Comparison of ENCODE assay signal across 10 cellular contexts in the genomic region with DNA sequence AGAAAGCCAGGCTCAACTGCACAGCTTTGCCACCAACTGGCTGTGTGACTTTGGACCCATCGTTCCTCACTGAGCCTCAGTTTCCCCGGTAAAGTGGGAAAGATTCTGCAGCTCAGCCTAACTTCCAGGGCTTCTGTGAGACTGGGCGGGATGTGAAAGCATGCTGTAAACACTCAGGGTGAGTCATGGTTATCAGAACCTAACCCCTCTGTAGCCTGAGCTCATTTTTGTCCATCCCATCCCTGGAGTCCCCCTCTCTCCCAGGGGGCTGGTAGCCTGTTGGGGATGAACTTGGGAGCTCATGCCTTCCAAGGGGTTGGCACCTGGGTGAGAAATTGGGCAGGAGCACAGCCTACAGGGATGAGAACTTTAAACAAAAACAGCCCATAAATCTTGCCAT. TPM values are rescaled to one million over a fixed set of nuclear protein-coding genes. Genes with fewer than 3 reads are reported as not detected.
DNase-seq lines count a peak whose midpoint lies in the region; ATAC-seq, FAIRE-seq and TF ChIP-seq lines count a peak whose summit lies in the region.
"Had no signal": no experiment of that assay in that cellular context is flagged by ENCODE, and none has a peak within 500 bp of the region (broad histone marks: within the 10 kb centered on the region; RNA-seq: fewer than 3 reads in every experiment).

No MANE protein-coding gene starts in this region.

- H3K36me3 ChIP-seq in left ventricle myocardium inferior: no peaks in the 10 kb centered on the region
- no peaks in the 10 kb centered on the region for H3K36me3 ChIP-seq in mesenchymal stem cell (ENCODE audit: control insufficient read depth in 1 of 2, insufficient read depth in 2 of 2, low read depth in 1 of 2, low read length in 2 of 2)
- H3K36me3 ChIP-seq in uterus: no peaks in the 10 kb centered on the region
- no peaks in the 10 kb centered on the region for H3K36me3 ChIP-seq in small intestine (ENCODE audit: control insufficient read depth in 2 of 2, insufficient read depth in 2 of 2, low read length in 2 of 2)

- no peaks in the 10 kb centered on the region for H3K27me3 Mint-ChIP-seq in activated naive CD8-positive, alpha-beta T cell treated with anti-CD3 and anti-CD28 coated beads, Interleukin-2, amount 10 ng/mL, durations not matched to agents 7 days and 5 days

- H3K4me3 ChIP-seq in left ventricle myocardium inferior: peak overlapping the region; percentile 88
- H3K4me3 ChIP-seq in mesenchymal stem cell (ENCODE audit: insufficient read depth in 1 of 2, low read depth in 1 of 2, low read length in 2 of 2): no peak overlapping the region
- H3K4me3 ChIP-seq in uterus: peak overlapping the region in 1 of 2 donors; percentile 3
- no peak overlapping the region for H3K4me3 ChIP-seq in small intestine (ENCODE audit: low read depth in 1 of 2, low read length in 2 of 2)

- H4K91ac ChIP-seq in mesenchymal stem cell (ENCODE audit: low read length): no peak overlapping the region

- H3K4me1 ChIP-seq in left ventricle myocardium inferior (peaks cover 83% of the 10 kb centered on the region), mesenchymal stem cell (ENCODE audit: control insufficient read depth, insufficient read depth, low read depth, low read length) (peaks cover 3% of the 10 kb centered on the region), uterus (no peaks in the 10 kb centered on the region), small intestine (ENCODE audit: control insufficient read depth in 2 of 2, insufficient read depth in 1 of 2, low read depth in 1 of 2, low read length in 1 of 2) (peaks cover 0 to 8% of the 10 kb centered on the region in 2 donors)

- no peak overlapping the region for H4K8ac ChIP-seq in mesenchymal stem cell (ENCODE audit: low read length)

- no peak overlapping the region for H2AK5ac ChIP-seq in mesenchymal stem cell (ENCODE audit: low read length, severe bottlenecking)

- POLR2A ChIA-PET in activated naive CD8-positive, alpha-beta T cell treated with anti-CD3 and anti-CD28 coated beads, Interleukin-2, amount 10 ng/mL, durations not matched to agents 7 days and 5 days (lab: Charles Lee): interaction anchor here (1.8 to 6.0 kb wide), 3 partner anchors 9 to 31 kb away, joined by 4 to 164 read pairs (median 46); partner anchors contain the start of gene GM2A

- H3K27ac ChIP-seq in left ventricle myocardium inferior (replicated peaks) (peak overlapping the region; percentile 88), mesenchymal stem cell (ENCODE audit: low read length, poor library complexity, severe bottlenecking) (no peak overlapping the region), uterus (peak overlapping the region; percentile 90), small intestine (ENCODE audit: low read depth in 1 of 2, low read length in 1 of 2) (peak overlapping the region in 1 of 2 donors; percentile 90)
- H3K27ac ChIP-seq: C4-2B had no signal

- H3K18ac ChIP-seq in mesenchymal stem cell (ENCODE audit: low read depth in 1 of 2, low read length in 2 of 2): no peak overlapping the region

- H2BK15ac ChIP-seq in mesenchymal stem cell (ENCODE audit: low read depth, poor library complexity, severe bottlenecking): peak overlapping the region; percentile 19

- no peak overlapping the region for H2BK120ac ChIP-seq in mesenchymal stem cell (ENCODE audit: low read depth, low read length)

- H3K4me3 Mint-ChIP-seq in activated naive CD8-positive, alpha-beta T cell treated with anti-CD3 and anti-CD28 coated beads, Interleukin-2, amount 10 ng/mL, durations not matched to agents 7 days and 5 days: peak overlapping the region; percentile 83

- no peak overlapping the region for H3K4ac ChIP-seq in mesenchymal stem cell (ENCODE audit: low read depth in 1 of 2, low read length in 2 of 2)

- H3K79me1 ChIP-seq in mesenchymal stem cell (replicated peaks; ENCODE audit: low read length, poor library complexity, severe bottlenecking): no peaks in the 10 kb centered on the region

- WGBS in mesenchymal stem cell: 60% methylated on average over 3 of the region's 3 CpGs
- 64 to 76% (median 73%) methylated on average over 3 of the region's 3 CpGs for WGBS in small intestine, 3 donors

- H2BK5ac ChIP-seq in mesenchymal stem cell (ENCODE audit: low read depth, low read length, poor library complexity, severe bottlenecking): no peak overlapping the region

- peak overlapping the region; percentile 82 for H3K27ac Mint-ChIP-seq in activated naive CD8-positive, alpha-beta T cell treated with anti-CD3 and anti-CD28 coated beads, Interleukin-2, amount 10 ng/mL, durations not matched to agents 7 days and 5 days
- H3K27ac Mint-ChIP-seq: nephron had no signal

- FAIRE-seq in small intestine (lab: Jason Lieb, UNC): no peak

- no peak overlapping the region for H3K9ac ChIP-seq in mesenchymal stem cell (ENCODE audit: low read length)

- no peaks in the 10 kb centered on the region for H3K27me3 ChIP-seq in left ventricle myocardium inferior (ENCODE audit: low read depth)
- H3K27me3 ChIP-seq in mesenchymal stem cell (ENCODE audit: control insufficient read depth in 1 of 2, insufficient read depth in 1 of 2, low read length in 2 of 2): no peaks in the 10 kb centered on the region
- H3K27me3 ChIP-seq in uterus: no peaks in the 10 kb centered on the region
- H3K27me3 ChIP-seq in small intestine (ENCODE audit: control insufficient read depth in 2 of 2, insufficient read depth in 2 of 2, low read length in 2 of 2): no peaks in the 10 kb centered on the region

- TF ChIP-seq CTCF in left ventricle myocardium inferior (IDR thresholded peaks at IDR 0.05; ENCODE audit: borderline replicate concordance) (no peak), uterus (IDR thresholded peaks at IDR 0.05) (no peak)

- TF ChIP-seq POLR2A in uterus (IDR thresholded peaks at IDR 0.05): no peak

- no peak for ATAC-seq in Right ventricle myocardium inferior
- ATAC-seq in activated naive CD8-positive, alpha-beta T cell treated with anti-CD3 and anti-CD28 coated beads, Interleukin-2, amount 10 ng/mL, durations not matched to agents 7 days and 5 days (ENCODE audit: low read depth): no peak

- no peaks in the 10 kb centered on the region for H3K9me3 Mint-ChIP-seq in activated naive CD8-positive, alpha-beta T cell treated with anti-CD3 and anti-CD28 coated beads, Interleukin-2, amount 10 ng/mL, durations not matched to agents 7 days and 5 days
- H3K9me3 Mint-ChIP-seq: nephron had no signal

- no peak overlapping the region for H2BK12ac ChIP-seq in mesenchymal stem cell (ENCODE audit: low read length in 2 of 2)

- peaks cover 24% of the 10 kb centered on the region for H3K36me3 Mint-ChIP-seq in activated naive CD8-positive, alpha-beta T cell treated with anti-CD3 and anti-CD28 coated beads, Interleukin-2, amount 10 ng/mL, durations not matched to agents 7 days and 5 days

- intact Hi-C loops in left ventricle myocardium inferior (cut with micrococcal nuclease) (no loop called here), Right ventricle myocardium inferior (cut with DNase I) (loop anchor here (5.0 kb wide), 1 partner anchor 64 kb away; the partner anchor contains the start of gene ANXA6), uterus (cut with DNase I; ENCODE audit: low total_unique reads) (no loop called here)

- DNase-seq in left ventricle myocardium inferior: no peak
- DNase-seq in Right ventricle myocardium inferior (ENCODE audit: missing footprints): no peak
- DNase-seq in activated naive CD8-positive, alpha-beta T cell treated with anti-CD3 and anti-CD28 coated beads, Interleukin-2, amount 10 ng/mL, durations not matched to agents 7 days and 5 days: no peak
- DNase-seq in mesenchymal stem cell: peak; percentile 56
- DNase-seq in uterus: no peak
- no peak for DNase-seq in small intestine
- no peak for DNase-seq in NCI-H1930 (lab: John Stamatoyannopoulos, UW)
- DNase-seq in activated CD8-positive, alpha-beta memory T cell treated with anti-CD3 and anti-CD28 coated beads, Interleukin-2, amount 50 U/mL, for 4 hours: no peak

- no peaks in the 10 kb centered on the region for H3K9me3 ChIP-seq in left ventricle myocardium inferior (replicated peaks)
- no peaks in the 10 kb centered on the region for H3K9me3 ChIP-seq in mesenchymal stem cell (ENCODE audit: control insufficient read depth, low read length)
- H3K9me3 ChIP-seq in uterus: no peaks in the 10 kb centered on the region
- H3K9me3 ChIP-seq in small intestine (ENCODE audit: control insufficient read depth, low read depth): no peaks in the 10 kb centered on the region

- H3K14ac ChIP-seq in mesenchymal stem cell (ENCODE audit: low read length in 2 of 2): no peak overlapping the region

- no peak overlapping the region for H3K4me2 ChIP-seq in mesenchymal stem cell (ENCODE audit: low read length, poor library complexity, severe bottlenecking)

- peaks cover 64% of the 10 kb centered on the region for H3K4me1 Mint-ChIP-seq in activated naive CD8-positive, alpha-beta T cell treated with anti-CD3 and anti-CD28 coated beads, Interleukin-2, amount 10 ng/mL, durations not matched to agents 7 days and 5 days

- H2AFZ ChIP-seq in mesenchymal stem cell (ENCODE audit: low read depth, low read length): no peak overlapping the region

- H3K23ac ChIP-seq in mesenchymal stem cell (ENCODE audit: low read length in 2 of 2): no peak overlapping the region

RNA-seq across cellular contexts. Expression of gene CCDC69, which starts 2.3 kb away (rescaled TPM):
- 167 TPM for total RNA-seq in left ventricle myocardium inferior
- 181 TPM for total RNA-seq in Right ventricle myocardium inferior
- total RNA-seq in activated naive CD8-positive, alpha-beta T cell treated with anti-CD3 and anti-CD28 coated beads, Interleukin-2, amount 10 ng/mL, durations not matched to agents 7 days and 5 days: 100 to 1,000 TPM; 108 to 110 TPM
- 11.2 TPM for polyA plus RNA-seq in mesenchymal stem cell (2013, experiment 1 of 2)
- 10.8 TPM for polyA plus RNA-seq in mesenchymal stem cell (2013, experiment 2 of 2)
- 10 to 100 TPM; 19.5 to 76.2 (median 40.6) TPM for total RNA-seq in uterus
- 10 to 100 TPM in 2 of 3 donors, 1 to 10 TPM in 1; 5.6 to 33.5 (median 22.4) TPM for polyA plus RNA-seq in small intestine

RNA-seq across cellular contexts. Expression of gene GM2A, which starts 31.4 kb away (rescaled TPM):
- total RNA-seq in left ventricle myocardium inferior (35.4 TPM), Right ventricle myocardium inferior (28.4 TPM), uterus (10 to 100 TPM; 14.7 to 33.8 (median 23.8) TPM)
- 10 to 100 TPM; 19.3 to 20.6 TPM for total RNA-seq in activated naive CD8-positive, alpha-beta T cell treated with anti-CD3 and anti-CD28 coated beads, Interleukin-2, amount 10 ng/mL, durations not matched to agents 7 days and 5 days
- 38.8 TPM for polyA plus RNA-seq in mesenchymal stem cell (2013, experiment 1 of 2)
- 39.5 TPM for polyA plus RNA-seq in mesenchymal stem cell (2013, experiment 2 of 2)
- polyA plus RNA-seq in small intestine: 10 to 100 TPM in 1 of 3 donors, 1 to 10 TPM in 2; 4.0 to 18.1 (median 6.2) TPM
